27 cellular contexts compared by ENCODE assay signal in genomic region chr6:20665290-20665689, GRCh38.
DNase-seq lines count a peak whose midpoint lies in the region; ATAC-seq, FAIRE-seq and TF ChIP-seq lines count a peak whose summit lies in the region.
"Had no signal": no experiment of that assay in that cellular context is flagged by ENCODE, and none has a peak within 500 bp of the region (broad histone marks: within the 10 kb centered on the region; RNA-seq: fewer than 3 reads in every experiment).

No MANE protein-coding gene starts in this region.

- H3K27me3 Mint-ChIP-seq in T-helper 17 cell, result no peaks in the 10 kb centered on the region
- H3K27me3 Mint-ChIP-seq: CD4-positive, alpha-beta memory T cell; CD4-positive, CD25-positive, alpha-beta regulatory T cell; CD8-positive, alpha-beta memory T cell had no signal

- no peak for TF ChIP-seq CTCF in D721Med (IDR thresholded peaks at IDR 0.05; ENCODE audit: insufficient read depth, missing control alignments)

- H3K27ac ChIP-seq in substantia nigra (ENCODE audit: low read depth, low read length, poor library complexity, severe bottlenecking), result no peak overlapping the region
- H3K27ac ChIP-seq: BLaER1 had no signal

- no peak for ATAC-seq in T-helper 17 cell
- ATAC-seq: GM12878 had no signal

- H3K36me3 Mint-ChIP-seq in T-helper 17 cell (ENCODE audit: low read depth), result no peaks in the 10 kb centered on the region

- FAIRE-seq in D721Med (lab: Jason Lieb, UNC), result peak; percentile 25
- FAIRE-seq: A204.1, GM12878, GM12892, GM19239 had no signal

- H3K4me1 Mint-ChIP-seq in T-helper 17 cell, result peaks cover 24% of the 10 kb centered on the region

- no peaks in the 10 kb centered on the region for H3K9me3 ChIP-seq in T-helper 17 cell (ENCODE audit: control insufficient read depth, low read length, poor library complexity, severe bottlenecking)
- H3K9me3 ChIP-seq: BE2C, BLaER1, Caco-2 had no signal

- DNase-seq in D721Med (ENCODE audit: insufficient read length, low spot score) (no peak), NCI-H82 (lab: John Stamatoyannopoulos, UW) (peak; percentile 68), T-helper 17 cell (no peak), HK-2 (ENCODE audit: unreplicated experiment) (no peak), H4 (ENCODE audit: low spot score) (no peak), substantia nigra (lab: John Stamatoyannopoulos, UW) (no peak)
- DNase-seq: 8988T; ACHN; BE2C; C1 segment of cervical spinal cord; Caco-2; Calu3; CD4-positive, alpha-beta memory T cell; CD4-positive, CD25-positive, alpha-beta regulatory T cell; CD8-positive, alpha-beta memory T cell; DMS 273 treated with DMSO at 0.1 percent for 48 hours; DMS153; DMS53; DND-41; EL; GDM1 had no signal

- peak overlapping the region; percentile 30 for H3K27ac Mint-ChIP-seq in T-helper 17 cell
- H3K27ac Mint-ChIP-seq: CD4-positive, CD25-positive, alpha-beta regulatory T cell had no signal

- H3K4me3 Mint-ChIP-seq in T-helper 17 cell, result no peak overlapping the region
- H3K4me3 Mint-ChIP-seq: CD14-positive monocyte; CD4-positive, alpha-beta memory T cell; CD4-positive, CD25-positive, alpha-beta regulatory T cell; CD8-positive, alpha-beta memory T cell had no signal
